In the genomic region with DNA sequence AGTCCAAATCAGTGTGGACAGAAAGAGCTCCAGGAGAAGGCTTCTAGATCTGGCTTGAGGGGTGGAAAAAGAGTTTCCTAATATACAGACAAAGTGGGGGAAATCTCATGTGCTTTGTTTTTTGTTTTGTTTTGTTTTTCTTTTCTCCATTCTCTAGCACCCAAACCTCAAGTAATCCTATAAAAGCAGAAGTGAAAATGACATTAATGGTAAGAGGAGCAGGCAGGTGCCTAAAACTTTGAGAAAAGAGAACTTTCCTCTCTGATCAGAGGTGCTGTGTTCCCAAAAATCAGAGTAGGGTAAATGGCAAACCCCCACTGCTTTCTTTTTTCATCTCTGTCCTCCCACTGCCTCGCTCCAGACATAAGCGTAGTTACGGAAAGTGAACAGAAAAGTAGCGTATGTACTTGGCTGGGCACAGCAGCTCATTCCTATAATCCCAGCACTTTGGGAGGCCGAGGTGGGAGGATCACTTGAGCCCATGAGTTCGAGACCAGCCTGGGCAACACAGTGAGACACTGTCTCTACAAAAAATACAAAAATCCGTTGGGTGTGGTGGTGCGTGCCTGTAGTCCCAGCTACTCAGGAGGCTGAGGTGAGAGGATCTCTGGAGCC, we compare ENCODE assay signal across 14 cellular contexts.
DNase-seq lines count a peak whose midpoint lies in the region; ATAC-seq and TF ChIP-seq lines count a peak whose summit lies in the region.
"Had no signal": no experiment of that assay in that cellular context is flagged by ENCODE, and none has a peak within 500 bp of the region (broad histone marks: within the 10 kb centered on the region; RNA-seq: fewer than 3 reads in every experiment).

No MANE protein-coding gene starts in this region.

- H3K79me2 ChIP-seq in smooth muscle cell (ENCODE audit: low read depth): no peaks in the 10 kb centered on the region

- no peak for TF ChIP-seq CTCF in smooth muscle cell (IDR thresholded peaks at IDR 0.05; ENCODE audit: borderline replicate concordance, insufficient read depth, poor library complexity, severe bottlenecking)

- H2AFZ ChIP-seq in smooth muscle cell (ENCODE audit: low read depth): peak overlapping the region; percentile 62

- no peak overlapping the region for H3K9ac ChIP-seq in smooth muscle cell (ENCODE audit: low read depth)

- POLR2A ChIA-PET in CD8-positive, alpha-beta memory T cell (lab: Charles Lee): interaction anchor here (0.5 kb wide), 1 partner anchor 16 kb away, joined by 4 read pairs; no protein-coding TSS in a partner anchor
- POLR2A ChIA-PET in naive thymus-derived CD8-positive, alpha-beta T cell (lab: Charles Lee): no interaction called here

- H3K27me3 ChIP-seq in smooth muscle cell (ENCODE audit: low read depth): no peaks in the 10 kb centered on the region
- H3K27me3 ChIP-seq in CD8-positive, alpha-beta memory T cell (ENCODE audit: insufficient read depth, low read length, poor library complexity, severe bottlenecking): no peaks in the 10 kb centered on the region

- no peak overlapping the region for H3K4me3 Mint-ChIP-seq in CD8-positive, alpha-beta memory T cell
- no peak overlapping the region for H3K4me3 Mint-ChIP-seq in naive thymus-derived CD8-positive, alpha-beta T cell
- H3K4me3 Mint-ChIP-seq: activated naive CD8-positive, alpha-beta T cell treated with anti-CD3 and anti-CD28 coated beads for 36 hours had no signal

- H3K36me3 Mint-ChIP-seq in CD8-positive, alpha-beta memory T cell: peaks cover 0 to 12% (median 5%) of the 10 kb centered on the region in 3 donors
- peaks cover 2 to 10% (median 7%) of the 10 kb centered on the region in 3 donors for H3K36me3 Mint-ChIP-seq in naive thymus-derived CD8-positive, alpha-beta T cell
- H3K36me3 Mint-ChIP-seq: activated naive CD8-positive, alpha-beta T cell treated with anti-CD3 and anti-CD28 coated beads for 36 hours had no signal

- no peak overlapping the region for H3K4me2 ChIP-seq in smooth muscle cell

- H3K36me3 ChIP-seq in smooth muscle cell (ENCODE audit: low read depth): no peaks in the 10 kb centered on the region
- no peaks in the 10 kb centered on the region for H3K36me3 ChIP-seq in CD8-positive, alpha-beta memory T cell (ENCODE audit: insufficient read depth, low read length)

- ATAC-seq in HG02642 (IDR thresholded peaks at IDR 0.05; ENCODE audit: poor library complexity, unreplicated experiment) (peak; percentile 74), HG03565 (IDR thresholded peaks at IDR 0.05; ENCODE audit: unreplicated experiment) (peak; percentile 74), HG03469 (IDR thresholded peaks at IDR 0.05; ENCODE audit: unreplicated experiment) (no peak)
- ATAC-seq in naive thymus-derived CD8-positive, alpha-beta T cell: no peak

- peaks cover under 1% of the 10 kb centered on the region for H3F3A ChIP-seq in smooth muscle cell (ENCODE audit: low read depth)

- H3K4me3 ChIP-seq in smooth muscle cell: no peak overlapping the region
- no peak overlapping the region for H3K4me3 ChIP-seq in CD8-positive, alpha-beta memory T cell (ENCODE audit: low read length)

- no peaks in the 10 kb centered on the region for H3K9me3 ChIP-seq in smooth muscle cell (replicated peaks; ENCODE audit: low read depth)
- H3K9me3 ChIP-seq in CD8-positive, alpha-beta memory T cell (ENCODE audit: low read length): no peaks in the 10 kb centered on the region

- DNase-seq in SIG-M5 treated with dmso at 0.1 percent for 504 hours (lab: John Stamatoyannopoulos, UW; ENCODE audit: unreplicated experiment) (peak; percentile 44), SIG-M5 (lab: John Stamatoyannopoulos, UW) (no peak), smooth muscle cell (lab: John Stamatoyannopoulos, UW; ENCODE audit: unreplicated experiment) (no peak)
- DNase-seq in CD8-positive, alpha-beta memory T cell: no peak
- DNase-seq in naive thymus-derived CD8-positive, alpha-beta T cell: no peak
- DNase-seq: activated CD4-positive, alpha-beta T cell treated with anti-CD3 and anti-CD28 coated beads for 4 hours; activated naive CD8-positive, alpha-beta T cell treated with anti-CD3 and anti-CD28 coated beads for 36 hours; dermis blood vessel endothelial cell; EL; mesendoderm had no signal

- H3K4me1 Mint-ChIP-seq in CD8-positive, alpha-beta memory T cell: no peaks in the 10 kb centered on the region
- peaks cover 0 to 9% (median 0%) of the 10 kb centered on the region in 4 donors for H3K4me1 Mint-ChIP-seq in naive thymus-derived CD8-positive, alpha-beta T cell
- H3K4me1 Mint-ChIP-seq: activated naive CD8-positive, alpha-beta T cell treated with anti-CD3 and anti-CD28 coated beads for 36 hours had no signal

- no peaks in the 10 kb centered on the region for H4K20me1 ChIP-seq in smooth muscle cell (ENCODE audit: low read depth)

- peaks cover 6 to 11% (median 9%) of the 10 kb centered on the region in 5 donors for H3K9me3 Mint-ChIP-seq in CD8-positive, alpha-beta memory T cell
- peaks cover 0 to 15% (median 7%) of the 10 kb centered on the region in 9 donors for H3K9me3 Mint-ChIP-seq in naive thymus-derived CD8-positive, alpha-beta T cell

- no peaks in the 10 kb centered on the region for H3K4me1 ChIP-seq in smooth muscle cell (ENCODE audit: low read depth)
- no peaks in the 10 kb centered on the region for H3K4me1 ChIP-seq in CD8-positive, alpha-beta memory T cell (ENCODE audit: insufficient read depth, low read length)

- 88% methylated on average over 8 of the region's 8 CpGs for WGBS in smooth muscle cell (ENCODE audit: low lambda C conversion rate)

- CTCF ChIA-PET in CD8-positive, alpha-beta memory T cell (lab: Charles Lee): interaction anchor here (0.9 kb wide), 1 partner anchor 17 kb away, joined by 3 read pairs; no protein-coding TSS in a partner anchor

- H3K27ac Mint-ChIP-seq in CD8-positive, alpha-beta memory T cell: no peak overlapping the region
- peak overlapping the region in 1 of 10 donors; percentile 48 for H3K27ac Mint-ChIP-seq in naive thymus-derived CD8-positive, alpha-beta T cell
- H3K27ac Mint-ChIP-seq: activated naive CD8-positive, alpha-beta T cell treated with anti-CD3 and anti-CD28 coated beads for 36 hours had no signal

- no peak overlapping the region for H3K27ac ChIP-seq in smooth muscle cell (ENCODE audit: low read depth)
- H3K27ac ChIP-seq in CD8-positive, alpha-beta memory T cell (ENCODE audit: low read depth, low read length): no peak overlapping the region
- H3K27ac ChIP-seq: 22Rv1 had no signal

- peaks cover 7 to 63% of the 10 kb centered on the region in 2 donors for H3K27me3 Mint-ChIP-seq in CD8-positive, alpha-beta memory T cell
- peaks cover 14 to 31% (median 19%) of the 10 kb centered on the region in 5 donors for H3K27me3 Mint-ChIP-seq in naive thymus-derived CD8-positive, alpha-beta T cell

Comparison
In these comparisons a context has a peak if more than half of its experiments do, and no peak if none do; other contexts are left out.
1. ATAC-seq: peak in HG02642 (single experiment) and HG03565 (single experiment); none in naive thymus-derived CD8-positive, alpha-beta T cell (0 of 2) and HG03469 (single experiment).